In genomic region chr11:68750197-68750987, GRCh38 we compare ENCODE assay signal across 9 cellular contexts. TPM values are rescaled to one million over a fixed set of nuclear protein-coding genes. Genes with fewer than 3 reads are reported as not detected.
A peak's percentile ranks its signal among the peaks of the same experiment; 100 is the strongest.
DNase-seq lines count a peak whose midpoint lies in the region; ATAC-seq and TF ChIP-seq lines count a peak whose summit lies in the region.
"Had no signal": no experiment of that assay in that cellular context is flagged by ENCODE, and none has a peak within 500 bp of the region (broad histone marks: within the 10 kb centered on the region; RNA-seq: fewer than 3 reads in every experiment).

No MANE protein-coding gene starts in this region.

- H3K27me3 Mint-ChIP-seq in GM23338 (ENCODE audit: insufficient read depth, low read depth, poor library complexity) (peaks cover 13% of the 10 kb centered on the region), T-helper 17 cell (no peaks in the 10 kb centered on the region)

- peak in 1 of 2 experiments; percentile 39; a peak in 2 of 4 replicates for TF ChIP-seq CTCF in GM23338 (conservative IDR thresholded peaks at IDR 0.05; ENCODE audit: low read depth in 2 of 2)
- no peak for TF ChIP-seq CTCF in ovary (IDR thresholded peaks at IDR 0.05)
- no peak for TF ChIP-seq CTCF in foreskin fibroblast (IDR thresholded peaks at IDR 0.05; ENCODE audit: low read depth, low read length)
- no peak for TF ChIP-seq CTCF in sigmoid colon (IDR thresholded peaks at IDR 0.05)

- DNase-seq in GM23338 (ENCODE audit: low spot score) (peak; percentile 87), T-helper 17 cell (no peak), ovary (peak in 4 of 5 donors; percentile 38 to 61 (median 48)), foreskin fibroblast (no peak), sigmoid colon (no peak), OCI-M2 (lab: John Stamatoyannopoulos, UW; ENCODE audit: unreplicated experiment) (no peak)
- DNase-seq: cortex of kidney had no signal

- WGBS in ectodermal cell, 2 experiments = 30 to 31% methylated on average over 70 to 73 of the region's 74 CpGs
- 56 to 68% (median 63%) methylated on average over 48 to 74 of the region's 74 CpGs for WGBS in ovary, 3 donors
- WGBS in sigmoid colon, 2 donors = 46 to 56% methylated on average over 74 of the region's 74 CpGs

- intact Hi-C loops in ovary (cut with DNase I) = no loop called here
- intact Hi-C loops in sigmoid colon (cut with DNase I) = no loop called here

- no peaks in the 10 kb centered on the region for H4K20me1 ChIP-seq in GM23338 (replicated peaks; ENCODE audit: insufficient read depth)

- peaks cover 25% of the 10 kb centered on the region for H3K79me2 ChIP-seq in GM23338 (replicated peaks; ENCODE audit: insufficient read depth)

- H3K4me1 ChIP-seq in GM23338 (ENCODE audit: insufficient read depth) (peaks cover 17% of the 10 kb centered on the region), ectodermal cell (ENCODE audit: control insufficient read depth, insufficient read depth, low read length) (peaks cover 7% of the 10 kb centered on the region), ovary (ENCODE audit: insufficient read depth) (no peaks in the 10 kb centered on the region), sigmoid colon (peaks cover 0 to 19% (median 12%) of the 10 kb centered on the region in 4 donors)

- H3F3A ChIP-seq in GM23338 (replicated peaks; ENCODE audit: low read depth) = peaks cover 4% of the 10 kb centered on the region; the same call in 1 of the 2 replicates

- H3K9me3 ChIP-seq in T-helper 17 cell (ENCODE audit: control insufficient read depth, low read length, poor library complexity, severe bottlenecking) (no peaks in the 10 kb centered on the region), ectodermal cell (ENCODE audit: control insufficient read depth, low read length) (no peaks in the 10 kb centered on the region), ovary (no peaks in the 10 kb centered on the region), sigmoid colon (no peaks in the 10 kb centered on the region)

- H3K27ac ChIP-seq in GM23338 (ENCODE audit: low read depth) = peak overlapping the region; percentile 78
- no peak overlapping the region for H3K27ac ChIP-seq in ectodermal cell (ENCODE audit: insufficient read depth, low read depth, low read length, poor library complexity, severe bottlenecking)
- no peak overlapping the region for H3K27ac ChIP-seq in ovary
- H3K27ac ChIP-seq in sigmoid colon = no peak overlapping the region

- H3K4me3 ChIP-seq in GM23338 = peak overlapping the region; percentile 68
- peak overlapping the region; percentile 25 for H3K4me3 ChIP-seq in ectodermal cell (ENCODE audit: insufficient read depth, low read depth, low read length)
- no peak overlapping the region for H3K4me3 ChIP-seq in ovary
- H3K4me3 ChIP-seq in foreskin fibroblast (ENCODE audit: low read depth in 1 of 2, low read length in 2 of 2) = no peak overlapping the region
- peak overlapping the region in 2 of 4 donors; percentile 32 to 50 for H3K4me3 ChIP-seq in sigmoid colon

- no peaks in the 10 kb centered on the region for H3K27me3 ChIP-seq in GM23338 (ENCODE audit: insufficient read depth)
- peaks cover 15% of the 10 kb centered on the region for H3K27me3 ChIP-seq in ectodermal cell (ENCODE audit: control insufficient read depth, insufficient read depth, low read length, poor library complexity, severe bottlenecking)
- no peaks in the 10 kb centered on the region for H3K27me3 ChIP-seq in ovary
- peaks cover 0 to 8% (median 5%) of the 10 kb centered on the region in 3 donors for H3K27me3 ChIP-seq in sigmoid colon

- H3K4me1 Mint-ChIP-seq in GM23338 (peaks cover 49% of the 10 kb centered on the region), T-helper 17 cell (peaks cover 12% of the 10 kb centered on the region)

- H2AFZ ChIP-seq in GM23338 = no peak overlapping the region

- H3K36me3 Mint-ChIP-seq in GM23338 (ENCODE audit: low read depth) (peaks cover 39% of the 10 kb centered on the region), T-helper 17 cell (ENCODE audit: low read depth) (peaks cover 2% of the 10 kb centered on the region)

- no peaks in the 10 kb centered on the region for H3K9me2 ChIP-seq in GM23338 (ENCODE audit: insufficient read depth)

- TF ChIP-seq EP300 in ovary (IDR thresholded peaks at IDR 0.05) (no peak), sigmoid colon (IDR thresholded peaks at IDR 0.05) (no peak)

- H3K36me3 ChIP-seq in GM23338 (ENCODE audit: insufficient read depth) (peaks cover 18% of the 10 kb centered on the region), ectodermal cell (ENCODE audit: control insufficient read depth, insufficient read depth, low read length) (no peaks in the 10 kb centered on the region), ovary (no peaks in the 10 kb centered on the region), sigmoid colon (peaks cover 0 to 6% (median 0%) of the 10 kb centered on the region in 4 donors)

- peaks cover 3% of the 10 kb centered on the region; the same call in 2 of the 3 replicates for H3K9me3 Mint-ChIP-seq in GM23338

- H3K4me3 Mint-ChIP-seq in GM23338 (peak overlapping the region; percentile 86), T-helper 17 cell (peak overlapping the region; percentile 87)

- peak overlapping the region; percentile 98 for H3K27ac Mint-ChIP-seq in GM23338
- H3K27ac Mint-ChIP-seq in T-helper 17 cell = peak overlapping the region; percentile 43

- ATAC-seq in GM23338 (peak; percentile 60), T-helper 17 cell (no peak), GM19035 (IDR thresholded peaks at IDR 0.05; ENCODE audit: unreplicated experiment) (no peak)

- TF ChIP-seq POLR2A in ovary (IDR thresholded peaks at IDR 0.05) (no peak), sigmoid colon (IDR thresholded peaks at IDR 0.05) (no peak)

- peak overlapping the region; percentile 85 for H3K4me2 ChIP-seq in GM23338

TF ChIP-seq in GM23338, 12 proteins besides CTCF, POLR2A, EP300 and RAD21 (continues in another document):
- TF ChIP-seq, protein P1, sequence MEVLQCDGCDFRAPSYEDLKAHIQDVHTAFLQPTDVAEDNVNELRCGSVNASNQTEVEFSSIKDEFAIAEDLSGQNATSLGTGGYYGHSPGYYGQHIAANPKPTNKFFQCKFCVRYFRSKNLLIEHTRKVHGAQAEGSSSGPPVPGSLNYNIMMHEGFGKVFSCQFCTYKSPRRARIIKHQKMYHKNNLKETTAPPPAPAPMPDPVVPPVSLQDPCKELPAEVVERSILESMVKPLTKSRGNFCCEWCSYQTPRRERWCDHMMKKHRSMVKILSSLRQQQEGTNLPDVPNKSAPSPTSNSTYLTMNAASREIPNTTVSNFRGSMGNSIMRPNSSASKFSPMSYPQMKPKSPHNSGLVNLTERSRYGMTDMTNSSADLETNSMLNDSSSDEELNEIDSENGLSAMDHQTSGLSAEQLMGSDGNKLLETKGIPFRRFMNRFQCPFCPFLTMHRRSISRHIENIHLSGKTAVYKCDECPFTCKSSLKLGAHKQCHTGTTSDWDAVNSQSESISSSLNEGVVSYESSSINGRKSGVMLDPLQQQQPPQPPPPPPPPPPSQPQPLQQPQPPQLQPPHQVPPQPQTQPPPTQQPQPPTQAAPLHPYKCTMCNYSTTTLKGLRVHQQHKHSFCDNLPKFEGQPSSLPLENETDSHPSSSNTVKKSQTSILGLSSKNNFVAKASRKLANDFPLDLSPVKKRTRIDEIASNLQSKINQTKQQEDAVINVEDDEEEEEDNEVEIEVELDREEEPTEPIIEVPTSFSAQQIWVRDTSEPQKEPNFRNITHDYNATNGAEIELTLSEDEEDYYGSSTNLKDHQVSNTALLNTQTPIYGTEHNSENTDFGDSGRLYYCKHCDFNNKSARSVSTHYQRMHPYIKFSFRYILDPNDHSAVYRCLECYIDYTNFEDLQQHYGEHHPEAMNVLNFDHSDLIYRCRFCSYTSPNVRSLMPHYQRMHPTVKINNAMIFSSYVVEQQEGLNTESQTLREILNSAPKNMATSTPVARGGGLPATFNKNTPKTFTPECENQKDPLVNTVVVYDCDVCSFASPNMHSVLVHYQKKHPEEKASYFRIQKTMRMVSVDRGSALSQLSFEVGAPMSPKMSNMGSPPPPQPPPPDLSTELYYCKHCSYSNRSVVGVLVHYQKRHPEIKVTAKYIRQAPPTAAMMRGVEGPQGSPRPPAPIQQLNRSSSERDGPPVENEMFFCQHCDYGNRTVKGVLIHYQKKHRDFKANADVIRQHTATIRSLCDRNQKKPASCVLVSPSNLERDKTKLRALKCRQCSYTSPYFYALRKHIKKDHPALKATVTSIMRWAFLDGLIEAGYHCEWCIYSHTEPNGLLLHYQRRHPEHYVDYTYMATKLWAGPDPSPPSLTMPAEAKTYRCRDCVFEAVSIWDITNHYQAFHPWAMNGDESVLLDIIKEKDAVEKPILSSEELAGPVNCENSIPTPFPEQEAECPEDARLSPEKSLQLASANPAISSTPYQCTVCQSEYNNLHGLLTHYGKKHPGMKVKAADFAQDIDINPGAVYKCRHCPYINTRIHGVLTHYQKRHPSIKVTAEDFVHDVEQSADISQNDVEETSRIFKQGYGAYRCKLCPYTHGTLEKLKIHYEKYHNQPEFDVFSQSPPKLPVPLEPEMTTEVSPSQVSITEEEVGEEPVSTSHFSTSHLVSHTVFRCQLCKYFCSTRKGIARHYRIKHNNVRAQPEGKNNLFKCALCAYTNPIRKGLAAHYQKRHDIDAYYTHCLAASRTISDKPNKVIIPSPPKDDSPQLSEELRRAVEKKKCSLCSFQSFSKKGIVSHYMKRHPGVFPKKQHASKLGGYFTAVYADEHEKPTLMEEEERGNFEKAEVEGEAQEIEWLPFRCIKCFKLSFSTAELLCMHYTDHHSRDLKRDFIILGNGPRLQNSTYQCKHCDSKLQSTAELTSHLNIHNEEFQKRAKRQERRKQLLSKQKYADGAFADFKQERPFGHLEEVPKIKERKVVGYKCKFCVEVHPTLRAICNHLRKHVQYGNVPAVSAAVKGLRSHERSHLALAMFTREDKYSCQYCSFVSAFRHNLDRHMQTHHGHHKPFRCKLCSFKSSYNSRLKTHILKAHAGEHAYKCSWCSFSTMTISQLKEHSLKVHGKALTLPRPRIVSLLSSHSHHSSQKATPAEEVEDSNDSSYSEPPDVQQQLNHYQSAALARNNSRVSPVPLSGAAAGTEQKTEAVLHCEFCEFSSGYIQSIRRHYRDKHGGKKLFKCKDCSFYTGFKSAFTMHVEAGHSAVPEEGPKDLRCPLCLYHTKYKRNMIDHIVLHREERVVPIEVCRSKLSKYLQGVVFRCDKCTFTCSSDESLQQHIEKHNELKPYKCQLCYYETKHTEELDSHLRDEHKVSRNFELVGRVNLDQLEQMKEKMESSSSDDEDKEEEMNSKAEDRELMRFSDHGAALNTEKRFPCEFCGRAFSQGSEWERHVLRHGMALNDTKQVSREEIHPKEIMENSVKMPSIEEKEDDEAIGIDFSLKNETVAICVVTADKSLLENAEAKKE (CRISPR knock-in tag; IDR thresholded peaks at IDR 0.05) = no peak
- 0 out of 2 replicates have a peak, but pooled peaks have one; percentile 27 for TF ChIP-seq ZNF331 (CRISPR knock-in tag; IDR thresholded peaks at IDR 0.05; ENCODE audit: low read depth)

RNA-seq across cellular contexts. Expression of gene TESMIN, which starts 0.9 kb away (rescaled TPM):
- total RNA-seq in GM23338 (2014; rRNA removed; shearing (Covaris generic)) = 58.2 and 64.6 TPM in 2 replicates
- polyA plus RNA-seq in GM23338 (2016; fragmentation: Nextera tagmentation; extraction: Ambion mirVana) (54.5 and 54.9 TPM in 2 replicates), ovary (1 to 10 TPM; 1.1 to 1.6 TPM), sigmoid colon (1 to 10 TPM; 2.3 to 6.3 (median 4.8) TPM)
- total RNA-seq in T-helper 17 cell (1 to 10 TPM; 5.0 to 5.5 TPM), ovary (1 to 10 TPM; 1.5 to 4.1 (median 1.9) TPM), sigmoid colon (not detected)
- polyA plus RNA-seq in ectodermal cell (2013, experiment 1 of 4) = 6.2 TPM
- 4.8 TPM for polyA plus RNA-seq in ectodermal cell (2013, experiment 2 of 4)
- polyA plus RNA-seq in ectodermal cell (2013, experiment 3 of 4) = 7.0 TPM
- 8.0 TPM for polyA plus RNA-seq in ectodermal cell (2013, experiment 4 of 4)

Comparison
In these comparisons a context has a peak if more than half of its experiments do, and no peak if none do; other contexts are left out.
1. DNase-seq: peak in GM23338 (single experiment) and ovary (4 of 5); none in T-helper 17 cell (0 of 3), foreskin fibroblast (0 of 2), sigmoid colon (single experiment) and OCI-M2 (single experiment).
2. H3K4me3 ChIP-seq: peak in GM23338 (single experiment) and ectodermal cell (single experiment); none in ovary (single experiment) and foreskin fibroblast (0 of 2).